ENCODE assay signal across 14 cellular contexts in the genomic region with DNA sequence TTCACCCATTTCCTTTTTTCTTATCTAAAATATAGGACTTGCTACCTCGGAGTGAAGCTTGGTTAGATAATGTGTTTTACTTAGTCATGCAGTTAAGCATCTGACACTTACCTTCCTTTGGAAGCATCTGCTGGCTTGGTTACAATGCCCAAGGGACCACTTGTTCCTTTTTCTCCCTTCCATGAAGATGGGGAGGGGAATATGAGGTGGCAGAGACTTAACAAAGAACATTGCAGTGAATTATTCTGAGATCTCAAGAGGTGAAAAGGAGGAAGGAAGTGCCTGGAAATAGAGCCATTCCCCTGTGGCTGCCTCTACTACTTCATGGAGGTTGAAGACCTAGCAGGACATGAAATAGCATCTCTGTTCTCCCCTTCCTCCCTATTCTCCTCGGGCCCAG.
DNase-seq lines count a peak whose midpoint lies in the region; ATAC-seq and TF ChIP-seq lines count a peak whose summit lies in the region.
"Had no signal": no experiment of that assay in that cellular context is flagged by ENCODE, and none has a peak within 500 bp of the region (broad histone marks: within the 10 kb centered on the region; RNA-seq: fewer than 3 reads in every experiment).

No MANE protein-coding gene starts in this region.

- ATAC-seq in activated CD8-positive, alpha-beta memory T cell treated with anti-CD3 and anti-CD28 coated beads, Interleukin-2, amount 10 ng/mL, durations not matched to agents 7 days and 5 days = no peak
- no peak for ATAC-seq in T-helper 17 cell
- no peak for ATAC-seq in naive thymus-derived CD8-positive, alpha-beta T cell
- ATAC-seq: gastroesophageal sphincter had no signal

- peaks cover 15% of the 10 kb centered on the region for H3K36me3 Mint-ChIP-seq in activated CD8-positive, alpha-beta memory T cell treated with anti-CD3 and anti-CD28 coated beads, Interleukin-2, amount 10 ng/mL, durations not matched to agents 7 days and 5 days
- peaks cover 2% of the 10 kb centered on the region for H3K36me3 Mint-ChIP-seq in T-helper 17 cell (ENCODE audit: low read depth)
- peaks cover 0 to 28% (median 0%) of the 10 kb centered on the region in 3 donors for H3K36me3 Mint-ChIP-seq in naive thymus-derived CD8-positive, alpha-beta T cell

- no peaks in the 10 kb centered on the region for H3K27me3 ChIP-seq in spleen (replicated peaks in 1 of 7)
- H3K27me3 ChIP-seq: gastroesophageal sphincter, ovary had no signal

- no peaks in the 10 kb centered on the region for H3K27me3 Mint-ChIP-seq in activated CD8-positive, alpha-beta memory T cell treated with anti-CD3 and anti-CD28 coated beads, Interleukin-2, amount 10 ng/mL, durations not matched to agents 7 days and 5 days
- H3K27me3 Mint-ChIP-seq in T-helper 17 cell = no peaks in the 10 kb centered on the region
- no peaks in the 10 kb centered on the region for H3K27me3 Mint-ChIP-seq in naive thymus-derived CD8-positive, alpha-beta T cell

- in situ Hi-C loops in KBM-7 (cut with MboI; ENCODE audit: low pct_unique_long_range_greater_than_20kb, low sequenced_read_pairs) = no loop called here

- CTCF ChIA-PET in activated CD8-positive, alpha-beta memory T cell treated with anti-CD3 and anti-CD28 coated beads, Interleukin-2, amount 10 ng/mL, durations not matched to agents 7 days and 5 days (lab: Charles Lee) = no interaction called here
- CTCF ChIA-PET in HEK293T (lab: Yijun Ruan, JAX) = no interaction called here

- H3K9me3 Mint-ChIP-seq in activated CD8-positive, alpha-beta memory T cell treated with anti-CD3 and anti-CD28 coated beads, Interleukin-2, amount 10 ng/mL, durations not matched to agents 7 days and 5 days (ENCODE audit: low read depth) = no peaks in the 10 kb centered on the region
- no peaks in the 10 kb centered on the region for H3K9me3 Mint-ChIP-seq in naive thymus-derived CD8-positive, alpha-beta T cell

- H3K27ac ChIP-seq in spleen = no peak overlapping the region
- H3K27ac ChIP-seq: gastroesophageal sphincter, ovary had no signal

- DNase-seq in activated CD8-positive, alpha-beta memory T cell treated with anti-CD3 and anti-CD28 coated beads, Interleukin-2, amount 10 ng/mL, durations not matched to agents 7 days and 5 days = no peak
- DNase-seq in activated CD8-positive, alpha-beta memory T cell treated with anti-CD3 and anti-CD28 coated beads, Interleukin-2, amount 50 U/mL, for 48 hours = no peak
- DNase-seq in KBM-7 (peak; percentile 57), T-helper 17 cell (no peak), spleen (no peak), HEK293T (ENCODE audit: extremely low spot score) (no peak), anterior cingulate cortex (lab: John Stamatoyannopoulos, UW) (no peak)
- no peak for DNase-seq in naive thymus-derived CD8-positive, alpha-beta T cell
- DNase-seq: activated naive CD4-positive, alpha-beta T cell treated with anti-CD3 and anti-CD28 coated beads, Interleukin-2, amount 50 U/mL, for 16 hours; central memory CD4-positive, alpha-beta T cell; DND-41; ovary; small intestine had no signal

- H3K27ac Mint-ChIP-seq in activated CD8-positive, alpha-beta memory T cell treated with anti-CD3 and anti-CD28 coated beads, Interleukin-2, amount 10 ng/mL, durations not matched to agents 7 days and 5 days = peak overlapping the region; percentile 18
- H3K27ac Mint-ChIP-seq in T-helper 17 cell = peak overlapping the region; percentile 89
- peak overlapping the region in 9 of 10 donors; percentile 2 to 81 (median 67) for H3K27ac Mint-ChIP-seq in naive thymus-derived CD8-positive, alpha-beta T cell

- TF ChIP-seq POLR2A in spleen (IDR thresholded peaks at IDR 0.05) = no peak

- peaks cover 0 to 7% (median 0%) of the 10 kb centered on the region in 6 donors for H3K4me1 ChIP-seq in spleen

- no peak overlapping the region for H3K4me3 Mint-ChIP-seq in activated CD8-positive, alpha-beta memory T cell treated with anti-CD3 and anti-CD28 coated beads, Interleukin-2, amount 10 ng/mL, durations not matched to agents 7 days and 5 days
- no peak overlapping the region for H3K4me3 Mint-ChIP-seq in T-helper 17 cell
- no peak overlapping the region for H3K4me3 Mint-ChIP-seq in naive thymus-derived CD8-positive, alpha-beta T cell

- intact Hi-C loops in spleen (cut with DNase I; ENCODE audit: low total_unique reads) = no loop called here

- peaks cover 0 to 48% (median 5%) of the 10 kb centered on the region in 6 donors for H3K36me3 ChIP-seq in spleen
- H3K36me3 ChIP-seq: ovary had no signal

- WGBS in spleen, 5 donors = 15 to 35% (median 19%) methylated on average over 2 of the region's 2 CpGs

- H3K4me1 Mint-ChIP-seq in activated CD8-positive, alpha-beta memory T cell treated with anti-CD3 and anti-CD28 coated beads, Interleukin-2, amount 10 ng/mL, durations not matched to agents 7 days and 5 days = peaks cover 30% of the 10 kb centered on the region
- peaks cover 22% of the 10 kb centered on the region for H3K4me1 Mint-ChIP-seq in T-helper 17 cell
- peaks cover 2 to 28% (median 22%) of the 10 kb centered on the region in 4 donors for H3K4me1 Mint-ChIP-seq in naive thymus-derived CD8-positive, alpha-beta T cell

- POLR2A ChIA-PET in naive thymus-derived CD8-positive, alpha-beta T cell (lab: Charles Lee) = interaction anchor here (0.7 kb wide), 1 partner anchor 107 kb away, joined by 5 read pairs; no protein-coding TSS in a partner anchor
- POLR2A ChIA-PET in HEK293T (lab: Yijun Ruan, JAX) = interaction anchor here (1.7 kb wide), 1 partner anchor 9 kb away, joined by 3 read pairs; no protein-coding TSS in a partner anchor

- H3K4me3 ChIP-seq in spleen = no peak overlapping the region
- H3K4me3 ChIP-seq: gastroesophageal sphincter, ovary had no signal

- no peak for TF ChIP-seq CTCF in spleen (IDR thresholded peaks at IDR 0.05 in 8 of 11, conservative IDR thresholded peaks at IDR 0.05 in 3 of 11)

- no peaks in the 10 kb centered on the region for H3K9me3 ChIP-seq in T-helper 17 cell (ENCODE audit: control insufficient read depth, low read length, poor library complexity, severe bottlenecking)
- H3K9me3 ChIP-seq in spleen = no peaks in the 10 kb centered on the region
- H3K9me3 ChIP-seq: gastroesophageal sphincter, ovary had no signal

TF ChIP-seq in HEK293T, 16 proteins besides CTCF, POLR2A, EP300 and RAD21:
- no peak for TF ChIP-seq SUZ12 (IDR thresholded peaks at IDR 0.05)
- no peak for TF ChIP-seq FOXA1 (IDR thresholded peaks at IDR 0.05)
- TF ChIP-seq, protein P1, sequence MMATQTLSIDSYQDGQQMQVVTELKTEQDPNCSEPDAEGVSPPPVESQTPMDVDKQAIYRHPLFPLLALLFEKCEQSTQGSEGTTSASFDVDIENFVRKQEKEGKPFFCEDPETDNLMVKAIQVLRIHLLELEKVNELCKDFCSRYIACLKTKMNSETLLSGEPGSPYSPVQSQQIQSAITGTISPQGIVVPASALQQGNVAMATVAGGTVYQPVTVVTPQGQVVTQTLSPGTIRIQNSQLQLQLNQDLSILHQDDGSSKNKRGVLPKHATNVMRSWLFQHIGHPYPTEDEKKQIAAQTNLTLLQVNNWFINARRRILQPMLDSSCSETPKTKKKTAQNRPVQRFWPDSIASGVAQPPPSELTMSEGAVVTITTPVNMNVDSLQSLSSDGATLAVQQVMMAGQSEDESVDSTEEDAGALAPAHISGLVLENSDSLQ (IDR thresholded peaks at IDR 0.05) = no peak
- no peak for TF ChIP-seq SP1 (IDR thresholded peaks at IDR 0.05)
- TF ChIP-seq ZNF384 (IDR thresholded peaks at IDR 0.05) = no peak
- no peak for TF ChIP-seq ARNT (IDR thresholded peaks at IDR 0.05)
- no peak for TF ChIP-seq HDGF (IDR thresholded peaks at IDR 0.05; ENCODE audit: borderline replicate concordance)
- TF ChIP-seq TARDBP (IDR thresholded peaks at IDR 0.05) = no peak
- no peak for TF ChIP-seq NFRKB (IDR thresholded peaks at IDR 0.05)
- no peak for TF ChIP-seq BHLHE40 (IDR thresholded peaks at IDR 0.05; ENCODE audit: borderline replicate concordance)
- TF ChIP-seq FOXM1 (IDR thresholded peaks at IDR 0.05; ENCODE audit: borderline replicate concordance) = no peak
- TF ChIP-seq CTBP1 (IDR thresholded peaks at IDR 0.05; ENCODE audit: borderline replicate concordance) = no peak
- TF ChIP-seq ELF4 (IDR thresholded peaks at IDR 0.05) = no peak
- no peak for TF ChIP-seq LEF1 (IDR thresholded peaks at IDR 0.05; ENCODE audit: borderline replicate concordance)
- TF ChIP-seq FOXK2 (IDR thresholded peaks at IDR 0.05) = no peak
- TF ChIP-seq L3MBTL2 (conservative IDR thresholded peaks at IDR 0.05) = no peak

Comparison
In these comparisons a context has a peak if more than half of its experiments do, and no peak if none do; other contexts are left out.
1. H3K27ac Mint-ChIP-seq: peak in every context shown above with its lines; median percentile 89 in T-helper 17 cell; 67 in naive thymus-derived CD8-positive, alpha-beta T cell; 18 in activated CD8-positive, alpha-beta memory T cell treated with anti-CD3 and anti-CD28 coated beads, Interleukin-2, amount 10 ng/mL, durations not matched to agents 7 days and 5 days.